ENCODE assay signal across 8 cellular contexts in the genomic region with DNA sequence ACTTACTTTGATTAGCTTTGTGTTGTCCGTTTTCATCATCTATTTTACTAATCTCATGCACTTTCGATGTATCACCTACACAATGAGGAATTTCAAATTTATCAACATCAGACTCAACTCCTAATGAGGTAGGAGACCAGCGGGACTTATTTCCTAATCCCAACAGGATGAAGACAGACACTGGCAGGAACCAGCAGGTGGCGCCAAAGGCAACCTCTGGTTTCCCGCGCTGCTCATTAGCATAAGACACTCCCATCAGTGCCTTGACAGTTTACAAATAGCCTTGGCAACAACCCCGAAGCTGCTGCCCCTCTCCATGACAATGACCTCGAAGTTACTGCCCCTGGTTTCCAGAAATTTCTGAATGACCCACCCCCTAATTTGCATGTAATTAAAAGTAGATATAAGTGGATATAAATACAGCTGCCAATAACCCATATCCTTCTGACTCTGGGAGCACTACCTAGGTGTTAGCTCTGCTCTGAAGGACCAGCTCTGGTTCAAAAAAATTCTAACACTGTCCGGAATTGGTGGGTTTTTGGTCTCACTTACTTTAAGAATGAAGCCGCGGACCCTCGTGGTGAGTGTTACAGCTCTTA.
DNase-seq lines count a peak whose midpoint lies in the region; ATAC-seq and TF ChIP-seq lines count a peak whose summit lies in the region.

No MANE protein-coding gene starts in this region.

- no peak for ATAC-seq in SK-N-SH treated with all-trans-retinoic acid at 6 μM for 48 hours
- peak; percentile 71 for ATAC-seq in PC-3
- no peak for ATAC-seq in HG02970 (IDR thresholded peaks at IDR 0.05; ENCODE audit: low FRiP score, unreplicated experiment)

- H3K27me3 ChIP-seq in SK-N-SH (ENCODE audit: insufficient read depth), result no peaks in the 10 kb centered on the region
- peaks cover 31% of the 10 kb centered on the region for H3K27me3 ChIP-seq in PC-3 (ENCODE audit: low read length)

- H3K9me2 ChIP-seq in SK-N-SH (no peaks in the 10 kb centered on the region), PC-3 (replicated peaks; ENCODE audit: low read length) (no peaks in the 10 kb centered on the region)

- H2AFZ ChIP-seq in SK-N-SH (ENCODE audit: low read depth) (no peak overlapping the region), PC-3 (ENCODE audit: low read length) (no peak overlapping the region)

- BruUV-seq in PC-3 (replicated peaks; lab: Mats Ljungman, UMichigan), result no TSS peak

- H3F3A ChIP-seq in SK-N-SH (replicated peaks; ENCODE audit: insufficient read depth), result no peaks in the 10 kb centered on the region
- H3F3A ChIP-seq in PC-3 (ENCODE audit: low read length, unreplicated experiment), result no peaks in the 10 kb centered on the region

- H3K4me1 ChIP-seq in SK-N-SH (ENCODE audit: control insufficient read depth in 1 of 2, insufficient read depth in 2 of 2, low read depth in 1 of 2, low read length in 1 of 2) (no peaks in the 10 kb centered on the region), PC-3 (ENCODE audit: insufficient read depth, low read length) (no peaks in the 10 kb centered on the region)

- no peak for TF ChIP-seq EP300 in SK-N-SH (IDR thresholded peaks at IDR 0.05; ENCODE audit: borderline replicate concordance in 1 of 2, low read depth in 1 of 2, low read length in 1 of 2)

- H3K27me3 Mint-ChIP-seq in chondrocyte (ENCODE audit: low read depth) (no peaks in the 10 kb centered on the region), nephron progenitor cell (ENCODE audit: low read depth, poor library complexity) (peaks cover 4% of the 10 kb centered on the region)

- no peak overlapping the region for H3K4me2 ChIP-seq in SK-N-SH
- no peak overlapping the region for H3K4me2 ChIP-seq in PC-3 (ENCODE audit: low read length)

- H3K27ac ChIP-seq in SK-N-SH (ENCODE audit: low read depth in 2 of 2, low read length in 1 of 2) (no peak overlapping the region), PC-3 (ENCODE audit: low read length) (no peak overlapping the region)

- H3K27ac Mint-ChIP-seq in chondrocyte (ENCODE audit: unreplicated experiment), result no peak overlapping the region
- no peak overlapping the region for H3K27ac Mint-ChIP-seq in nephron progenitor cell

- intact Hi-C loops in PC-3 (cut with micrococcal nuclease), result loop anchor here (1.0 kb wide), 1 partner anchor 1085 kb away; no protein-coding TSS in a partner anchor

- peak; percentile 68 for TF ChIP-seq CTCF in SK-N-SH (IDR thresholded peaks at IDR 0.05)
- TF ChIP-seq CTCF in PC-3 (conservative IDR thresholded peaks at IDR 0.05; ENCODE audit: low read depth, low read length), result peak; percentile 92
- TF ChIP-seq CTCF in chondrocyte (IDR thresholded peaks at IDR 0.05), result peak; percentile 79
- TF ChIP-seq CTCF in nephron progenitor cell (IDR thresholded peaks at IDR 0.05), result peak; percentile 57

- H4K20me1 ChIP-seq in SK-N-SH (ENCODE audit: insufficient read depth), result no peaks in the 10 kb centered on the region
- no peaks in the 10 kb centered on the region for H4K20me1 ChIP-seq in PC-3 (ENCODE audit: low read length)

- H3K36me3 Mint-ChIP-seq in chondrocyte (ENCODE audit: low read depth), result no peaks in the 10 kb centered on the region
- peaks cover 4% of the 10 kb centered on the region for H3K36me3 Mint-ChIP-seq in nephron progenitor cell (ENCODE audit: low read depth)

- CTCF ChIA-PET in SK-N-SH (lab: Yijun Ruan, JAX), result interaction anchor here (0.6 to 1.9 kb wide), 5 partner anchors 21 to 1081 kb away, joined by 3 to 6 read pairs (median 3); a partner anchor contains a TSS
- CTCF ChIA-PET in PC-3 (lab: Charles Lee), result no interaction called here

- H3K9me3 ChIP-seq in SK-N-SH (no peaks in the 10 kb centered on the region), PC-3 (ENCODE audit: low read length) (no peaks in the 10 kb centered on the region)

- H3K9ac ChIP-seq in SK-N-SH, result no peak overlapping the region
- H3K9ac ChIP-seq in PC-3 (ENCODE audit: low read length), result no peak overlapping the region

- H3K4me3 Mint-ChIP-seq in chondrocyte (ENCODE audit: unreplicated experiment) (no peak overlapping the region), nephron progenitor cell (no peak overlapping the region)

- POLR2A ChIA-PET in SK-N-SH (lab: Yijun Ruan, JAX) (no interaction called here), PC-3 (lab: Charles Lee; ENCODE audit: unreplicated experiment) (no interaction called here)

- 67% methylated on average over 10 of the region's 12 CpGs for WGBS in SK-N-SH (ENCODE audit: low lambda C conversion rate)

- H3K36me3 ChIP-seq in SK-N-SH (replicated peaks in 1 of 2; ENCODE audit: control insufficient read depth in 1 of 2, insufficient read depth in 2 of 2, low read length in 1 of 2), result no peaks in the 10 kb centered on the region
- no peaks in the 10 kb centered on the region for H3K36me3 ChIP-seq in PC-3 (ENCODE audit: low read depth, low read length)

- peaks cover 6% of the 10 kb centered on the region for H3K4me1 Mint-ChIP-seq in chondrocyte (ENCODE audit: low read depth)
- H3K4me1 Mint-ChIP-seq in nephron progenitor cell, result peaks cover 6% of the 10 kb centered on the region

- no peaks in the 10 kb centered on the region for H3K79me2 ChIP-seq in SK-N-SH (ENCODE audit: insufficient read depth)
- no peaks in the 10 kb centered on the region for H3K79me2 ChIP-seq in PC-3 (ENCODE audit: low read length)

- peak; percentile 51 for TF ChIP-seq RAD21 in SK-N-SH (IDR thresholded peaks at IDR 0.05; ENCODE audit: low read length)

- H3K9me3 Mint-ChIP-seq in chondrocyte (ENCODE audit: low read depth) (peaks cover 6% of the 10 kb centered on the region), nephron progenitor cell (peaks cover 26% of the 10 kb centered on the region)

- DNase-seq in SK-N-SH, result peak; percentile 34
- DNase-seq in PC-3, result peak; percentile 85
- no peak for DNase-seq in chondrocyte (ENCODE audit: low spot score)
- peak; percentile 44 for DNase-seq in nephron progenitor cell
- no peak for DNase-seq in NCI-H1417 treated with DMSO at 0.1 percent for 48 hours (lab: John Stamatoyannopoulos, UW)
- DNase-seq in 8988T, result no peak

- no peak overlapping the region; a peak in 1 of 4 replicates for H3K4me3 ChIP-seq in SK-N-SH (ENCODE audit: low read depth in 2 of 2, low read length in 1 of 2)
- H3K4me3 ChIP-seq in PC-3 (ENCODE audit: low read length), result no peak overlapping the region

TF ChIP-seq in SK-N-SH, 30 proteins besides CTCF, POLR2A, EP300 and RAD21:
- TF ChIP-seq SMC3 (IDR thresholded peaks at IDR 0.05; ENCODE audit: low read depth, low read length), result peak; percentile 36; the same call in 1 of the 2 replicates
- TF ChIP-seq CHD2 (IDR thresholded peaks at IDR 0.05; ENCODE audit: low read length, partially characterized antibody), result no peak
- no peak for TF ChIP-seq RXRA (IDR thresholded peaks at IDR 0.05; ENCODE audit: borderline replicate concordance, low read depth)

TF ChIP-seq in SK-N-SH treated with all-trans-retinoic acid at 6 μM for 48 hours, 23 proteins besides CTCF, POLR2A, EP300 and RAD21:
- TF ChIP-seq, protein P1, sequence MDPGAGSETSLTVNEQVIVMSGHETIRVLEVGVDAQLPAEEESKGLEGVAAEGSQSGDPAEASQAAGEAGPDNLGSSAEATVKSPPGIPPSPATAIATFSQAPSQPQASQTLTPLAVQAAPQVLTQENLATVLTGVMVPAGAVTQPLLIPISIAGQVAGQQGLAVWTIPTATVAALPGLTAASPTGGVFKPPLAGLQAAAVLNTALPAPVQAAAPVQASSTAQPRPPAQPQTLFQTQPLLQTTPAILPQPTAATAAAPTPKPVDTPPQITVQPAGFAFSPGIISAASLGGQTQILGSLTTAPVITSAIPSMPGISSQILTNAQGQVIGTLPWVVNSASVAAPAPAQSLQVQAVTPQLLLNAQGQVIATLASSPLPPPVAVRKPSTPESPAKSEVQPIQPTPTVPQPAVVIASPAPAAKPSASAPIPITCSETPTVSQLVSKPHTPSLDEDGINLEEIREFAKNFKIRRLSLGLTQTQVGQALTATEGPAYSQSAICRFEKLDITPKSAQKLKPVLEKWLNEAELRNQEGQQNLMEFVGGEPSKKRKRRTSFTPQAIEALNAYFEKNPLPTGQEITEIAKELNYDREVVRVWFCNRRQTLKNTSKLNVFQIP (CRISPR knock-in tag; IDR thresholded peaks at IDR 0.05; ENCODE audit: borderline replicate concordance, low read depth), result no peak
- TF ChIP-seq ZFP3 (CRISPR knock-in tag; IDR thresholded peaks at IDR 0.05) (no peak), GLIS3 (CRISPR knock-in tag; IDR thresholded peaks at IDR 0.05) (no peak), ARNTL (CRISPR knock-in tag; IDR thresholded peaks at IDR 0.05; ENCODE audit: borderline replicate concordance, low read depth) (no peak), ZNF8 (CRISPR knock-in tag; IDR thresholded peaks at IDR 0.05) (no peak), TCF4 (CRISPR knock-in tag; IDR thresholded peaks at IDR 0.05; ENCODE audit: borderline replicate concordance) (no peak)
TF ChIP-seq in SK-N-SH treated with all-trans-retinoic acid at 6 μM for 48 hours: peak in this region for 0.

Comparison
In these comparisons a context has a peak if more than half of its experiments do, and no peak if none do; other contexts are left out.
1. DNase-seq: peak in SK-N-SH (single experiment), PC-3 (single experiment) and nephron progenitor cell (single experiment); none in chondrocyte (single experiment), NCI-H1417 treated with DMSO at 0.1 percent for 48 hours (single experiment) and 8988T (single experiment).
2. Peak in every context shown above with its lines, with median percentiles within 50 percentile points of each other: CTCF ChIP-seq.